In genomic region chr9:114174876-114175771, GRCh38 we compare ENCODE assay signal across 1 cellular context.
A peak's percentile ranks its signal among the peaks of the same experiment; 100 is the strongest.
TF ChIP-seq lines count a peak whose summit lies in the region.

No MANE protein-coding gene starts in this region.

TF ChIP-seq in HepG2, 621 proteins besides CTCF, POLR2A, EP300 and RAD21 (continued from another document and continues in another):
- TF ChIP-seq ZNF142 (CRISPR knock-in tag; IDR thresholded peaks at IDR 0.05) (0 out of 2 replicates have a peak, but pooled peaks have one; percentile 44), BHLHE40 (IDR thresholded peaks at IDR 0.05; ENCODE audit: low read length) (peak; percentile 39; the same call in 1 of the 2 replicates), RFXAP (CRISPR knock-in tag; IDR thresholded peaks at IDR 0.05; ENCODE audit: borderline replicate concordance) (peak; percentile 80; the same call in 1 of the 2 replicates), ZNF720 (CRISPR knock-in tag; IDR thresholded peaks at IDR 0.05) (no peak), IKZF1 (IDR thresholded peaks at IDR 0.05) (no peak), SNAPC2 (CRISPR knock-in tag; IDR thresholded peaks at IDR 0.05) (no peak), ZNF670 (CRISPR knock-in tag; IDR thresholded peaks at IDR 0.05; ENCODE audit: borderline replicate concordance) (peak; percentile 67; the same call in 1 of the 2 replicates), CBX1 (IDR thresholded peaks at IDR 0.05; ENCODE audit: low read depth) (no peak), NR2F1 (CRISPR knock-in tag; IDR thresholded peaks at IDR 0.05) (peak; percentile 6 to 57; a peak in 1 of 4 replicates), ZNF343 (CRISPR knock-in tag; IDR thresholded peaks at IDR 0.05) (no peak), MED8 (CRISPR knock-in tag; IDR thresholded peaks at IDR 0.05; ENCODE audit: insufficient replicate concordance) (peak; percentile 71), PREB (CRISPR knock-in tag; IDR thresholded peaks at IDR 0.05) (no peak), ZNF407 (CRISPR knock-in tag; IDR thresholded peaks at IDR 0.05; ENCODE audit: not compliant biosample characterization) (no peak), DR1 (CRISPR knock-in tag; IDR thresholded peaks at IDR 0.05) (peak; percentile 84), SOX5 (CRISPR knock-in tag; IDR thresholded peaks at IDR 0.05; ENCODE audit: borderline replicate concordance) (peak; percentile 63; the same call in 1 of the 2 replicates), ATM (IDR thresholded peaks at IDR 0.05; ENCODE audit: borderline replicate concordance) (no peak), ZNF883 (CRISPR knock-in tag; IDR thresholded peaks at IDR 0.05; ENCODE audit: not compliant biosample characterization) (no peak), ETV6 (CRISPR knock-in tag; conservative IDR thresholded peaks at IDR 0.05) (no peak), JUND (CRISPR knock-in tag; IDR thresholded peaks at IDR 0.05) (peak; percentile 80), TBX3 (IDR thresholded peaks at IDR 0.05; ENCODE audit: borderline replicate concordance) (0 out of 2 replicates have a peak, but pooled peaks have one; percentile 44), KLF6 (CRISPR knock-in tag; IDR thresholded peaks at IDR 0.05) (peak; percentile 73; the same call in 1 of the 2 replicates), ZNF414 (CRISPR knock-in tag; IDR thresholded peaks at IDR 0.05) (0 out of 2 replicates have a peak, but pooled peaks have one; percentile 74), BATF2 (CRISPR knock-in tag; IDR thresholded peaks at IDR 0.05) (no peak), ZNF563 (CRISPR knock-in tag; IDR thresholded peaks at IDR 0.05) (0 out of 2 replicates have a peak, but pooled peaks have one; percentile 37), ZNF784 (CRISPR knock-in tag; IDR thresholded peaks at IDR 0.05; ENCODE audit: borderline replicate concordance) (peak; percentile 51; the same call in 1 of the 2 replicates), PRMT3 (CRISPR knock-in tag; IDR thresholded peaks at IDR 0.05; ENCODE audit: borderline replicate concordance, low read depth) (no peak), MED13 (CRISPR knock-in tag; IDR thresholded peaks at IDR 0.05) (peak; percentile 55; the same call in 1 of the 2 replicates), ZNF329 (CRISPR knock-in tag; IDR thresholded peaks at IDR 0.05; ENCODE audit: low read depth) (no peak), ZNF235 (CRISPR knock-in tag; IDR thresholded peaks at IDR 0.05; ENCODE audit: borderline replicate concordance) (0 out of 2 replicates have a peak, but pooled peaks have one; percentile 49), GZF1 (CRISPR knock-in tag; IDR thresholded peaks at IDR 0.05) (no peak), KLF13 (CRISPR knock-in tag; IDR thresholded peaks at IDR 0.05) (no peak), RNF219 (CRISPR knock-in tag; IDR thresholded peaks at IDR 0.05) (0 out of 2 replicates have a peak, but pooled peaks have one; percentile 1), BCLAF1 (IDR thresholded peaks at IDR 0.05) (no peak), GABPA (IDR thresholded peaks at IDR 0.05; ENCODE audit: low read depth, low read length) (no peak), GABPA (CRISPR knock-in tag; IDR thresholded peaks at IDR 0.05; ENCODE audit: low read depth) (peak; percentile 51)
